ENCODE assay signal across 20 cellular contexts in genomic region chr18:27483266-27483665, GRCh38.
"Had no signal": no experiment of that assay in that cellular context is flagged by ENCODE, and none has a peak within 500 bp of the region (broad histone marks: within the 10 kb centered on the region; RNA-seq: fewer than 3 reads in every experiment).

No MANE protein-coding gene starts in this region.

- H3K27ac ChIP-seq: esophagus squamous epithelium, left ventricle myocardium inferior, right atrium auricular region, transverse colon, vagina had no signal

- ATAC-seq: activated CD4-positive, alpha-beta T cell treated with anti-CD3 and anti-CD28 coated beads for 36 hours; activated T-cell treated with anti-CD3 and anti-CD28 coated beads, Interleukin-2, amount 50 U/mL, for 4 hours; mucosa of descending colon; naive thymus-derived CD8-positive, alpha-beta T cell had no signal

- H3K4me1 ChIP-seq: esophagus squamous epithelium, left ventricle myocardium inferior, right atrium auricular region, transverse colon, vagina had no signal

- DNase-seq: activated CD4-positive, alpha-beta memory T cell treated with anti-CD3 and anti-CD28 coated beads, Interleukin-2, amount 10 ng/mL, durations not matched to agents 7 days and 5 days; activated CD4-positive, alpha-beta T cell treated with anti-CD3 and anti-CD28 coated beads for 36 hours; activated effector memory CD4-positive, alpha-beta T cell treated with anti-CD3 and anti-CD28 coated beads, Interleukin-2, amount 50 U/mL, for 16 hours; activated T-cell treated with anti-CD3 and anti-CD28 coated beads, Interleukin-2, amount 50 U/mL, for 4 hours; amniotic stem cell; caudate nucleus; esophagus squamous epithelium; hypothalamus; left ventricle myocardium inferior; mucosa of descending colon; naive thymus-derived CD8-positive, alpha-beta T cell; occipital lobe; stimulated activated CD4-positive, alpha-beta T cell treated with anti-CD3 and anti-CD28 coated beads, Interleukin-4, amount 100 ng/mL, for 1 hour; stimulated activated naive CD4-positive, alpha-beta T cell treated with Interleukin-2 at 50 U/mL for 16 hours; substantia nigra; transverse colon had no signal

- H3K27me3 ChIP-seq: esophagus squamous epithelium, right atrium auricular region, transverse colon, vagina had no signal

- H3K9me3 ChIP-seq: esophagus squamous epithelium, left ventricle myocardium inferior, mucosa of descending colon, right atrium auricular region, transverse colon, vagina had no signal

- H3K4me3 Mint-ChIP-seq: activated CD4-positive, alpha-beta memory T cell treated with anti-CD3 and anti-CD28 coated beads, Interleukin-2, amount 10 ng/mL, durations not matched to agents 7 days and 5 days; activated CD4-positive, alpha-beta T cell treated with anti-CD3 and anti-CD28 coated beads for 36 hours; activated naive CD8-positive, alpha-beta T cell; activated T-cell treated with anti-CD3 and anti-CD28 coated beads, Interleukin-2, amount 50 U/mL, for 4 hours; naive thymus-derived CD8-positive, alpha-beta T cell had no signal

- H3K27me3 Mint-ChIP-seq: activated CD4-positive, alpha-beta memory T cell treated with anti-CD3 and anti-CD28 coated beads, Interleukin-2, amount 10 ng/mL, durations not matched to agents 7 days and 5 days; activated CD4-positive, alpha-beta T cell treated with anti-CD3 and anti-CD28 coated beads for 36 hours; activated naive CD8-positive, alpha-beta T cell; naive thymus-derived CD8-positive, alpha-beta T cell had no signal

- H3K36me3 ChIP-seq: esophagus squamous epithelium, left ventricle myocardium inferior, right atrium auricular region, transverse colon, vagina had no signal

- H3K36me3 Mint-ChIP-seq: activated naive CD8-positive, alpha-beta T cell; naive thymus-derived CD8-positive, alpha-beta T cell had no signal

- H3K4me3 ChIP-seq: esophagus squamous epithelium, left ventricle myocardium inferior, mucosa of descending colon, right atrium auricular region, transverse colon, vagina had no signal

- H3K4me1 Mint-ChIP-seq: activated CD4-positive, alpha-beta memory T cell treated with anti-CD3 and anti-CD28 coated beads, Interleukin-2, amount 10 ng/mL, durations not matched to agents 7 days and 5 days; activated CD4-positive, alpha-beta T cell treated with anti-CD3 and anti-CD28 coated beads for 36 hours; naive thymus-derived CD8-positive, alpha-beta T cell had no signal

- H3K27ac Mint-ChIP-seq: activated CD4-positive, alpha-beta memory T cell treated with anti-CD3 and anti-CD28 coated beads, Interleukin-2, amount 10 ng/mL, durations not matched to agents 7 days and 5 days; activated CD4-positive, alpha-beta T cell treated with anti-CD3 and anti-CD28 coated beads for 36 hours; activated naive CD8-positive, alpha-beta T cell; naive thymus-derived CD8-positive, alpha-beta T cell; progenitor cell of endocrine pancreas had no signal
